14 cellular contexts compared by ENCODE assay signal in genomic region chr4:173998471-173999144, GRCh38.
"Had no signal": no experiment of that assay in that cellular context is flagged by ENCODE, and none has a peak within 500 bp of the region (broad histone marks: within the 10 kb centered on the region; RNA-seq: fewer than 3 reads in every experiment).

No MANE protein-coding gene starts in this region.

- DNase-seq: activated CD4-positive, alpha-beta T cell treated with anti-CD3 and anti-CD28 coated beads, Interleukin-2, amount 50 U/mL, for 1 hour; activated CD4-positive, CD25-positive, alpha-beta regulatory T cell; activated effector memory CD4-positive, alpha-beta T cell treated with Interleukin-2 at 50 U/mL for 16 hours; amniotic stem cell; body of pancreas; cerebellar nuclear complex; dermis blood vessel endothelial cell; endodermal cell; left cardiac atrium; lower lobe of right lung; midbrain; pancreas; retina; thyroid gland had no signal
